In genomic region chr11:117584056-117584830, GRCh38 we compare ENCODE assay signal across 17 cellular contexts.
DNase-seq lines count a peak whose midpoint lies in the region; TF ChIP-seq lines count a peak whose summit lies in the region.
"Had no signal": no experiment of that assay in that cellular context is flagged by ENCODE, and none has a peak within 500 bp of the region (broad histone marks: within the 10 kb centered on the region; RNA-seq: fewer than 3 reads in every experiment).

No MANE protein-coding gene starts in this region.

- peak; percentile 20 for DNase-seq in M059J (ENCODE audit: low read depth)
- DNase-seq in dorsolateral prefrontal cortex: peak in 2 of 10 donors; percentile 16 to 38
- no peak for DNase-seq in neural progenitor cell (ENCODE audit: low spot score)
- no peak for DNase-seq in HuH-7.5 (ENCODE audit: low spot score)
- DNase-seq in NAMALWA (ENCODE audit: low spot score): no peak
- DNase-seq in SJCRH30: no peak
- DNase-seq in NOMO-1 treated with DMSO at 0.1 percent for 48 hours (lab: John Stamatoyannopoulos, UW; ENCODE audit: unreplicated experiment): no peak
- DNase-seq: activated CD4-positive, CD25-positive, alpha-beta regulatory T cell; activated gamma-delta T cell; AML-193; esophagus squamous epithelium; NCI-H1694; NCI-H510A; PC-9 had no signal

- peak overlapping the region; percentile 11 to 94 (median 79); a peak in 21 of 22 replicates for H3K4me2 ChIP-seq in BLaER1 treated with 17β-estradiol and CSF1 and Interleukin-3, amounts not matched to agents 10 nM and 100 nM
- peak overlapping the region; percentile 39 for H3K4me2 ChIP-seq in neural progenitor cell
- H3K4me2 ChIP-seq: PC-9 had no signal

- peaks cover 67% of the 10 kb centered on the region for H3K4me1 Mint-ChIP-seq in neural progenitor cell

- intact Hi-C loops in dorsolateral prefrontal cortex (cut with DNase I): no loop called here

- no peak for TF ChIP-seq CTCF in dorsolateral prefrontal cortex (IDR thresholded peaks at IDR 0.05 in 54 of 56, conservative IDR thresholded peaks at IDR 0.05 in 2 of 56; ENCODE audit: low read depth in 1 of 56, partially characterized antibody in 56 of 56)
- no peak for TF ChIP-seq CTCF in neural progenitor cell (IDR thresholded peaks at IDR 0.05)

- peak overlapping the region; percentile 89 for H3K27ac Mint-ChIP-seq in neural progenitor cell
- H3K27ac Mint-ChIP-seq: dendritic cell treated with granulocyte-macrophage colony-stimulating factor and Interleukin-4, amounts not matched to agents 40 ng/mL and 50 ng/mL, for 4 days had no signal

- H3K9ac ChIP-seq in BLaER1 treated with 17β-estradiol and CSF1 and Interleukin-3, amounts not matched to agents 10 nM and 100 nM: peak overlapping the region in 4 of 11 experiments; percentile 3 to 49 (median 34); a peak in 3 of 22 replicates
- no peak overlapping the region for H3K9ac ChIP-seq in neural progenitor cell
- H3K9ac ChIP-seq: parathyroid adenoma had no signal

- no peaks in the 10 kb centered on the region for H3K36me3 ChIP-seq in BLaER1 treated with 17β-estradiol and CSF1 and Interleukin-3, amounts not matched to agents 10 nM and 100 nM
- H3K36me3 ChIP-seq in neural progenitor cell: no peaks in the 10 kb centered on the region
- H3K36me3 ChIP-seq in SJCRH30: no peaks in the 10 kb centered on the region
- H3K36me3 ChIP-seq: esophagus squamous epithelium had no signal

- no peaks in the 10 kb centered on the region for H3K79me2 ChIP-seq in neural progenitor cell (ENCODE audit: low read depth)
- H3K79me2 ChIP-seq: parathyroid adenoma had no signal

- no peaks in the 10 kb centered on the region for H3K36me3 Mint-ChIP-seq in neural progenitor cell

- H3K4me3 Mint-ChIP-seq in neural progenitor cell: peak overlapping the region; percentile 59
- H3K4me3 Mint-ChIP-seq: dendritic cell treated with granulocyte-macrophage colony-stimulating factor and Interleukin-4, amounts not matched to agents 40 ng/mL and 50 ng/mL, for 4 days had no signal

- no peaks in the 10 kb centered on the region for H3K9me3 Mint-ChIP-seq in neural progenitor cell
- H3K9me3 Mint-ChIP-seq: dendritic cell treated with granulocyte-macrophage colony-stimulating factor and Interleukin-4, amounts not matched to agents 40 ng/mL and 50 ng/mL, for 4 days had no signal

- peaks cover 10% of the 10 kb centered on the region for H3F3A ChIP-seq in neural progenitor cell (ENCODE audit: low read depth)

- peaks cover 0 to 6% (median 0%) of the 10 kb centered on the region in 11 experiments; a peak in 1 of 22 replicates for H4K20me1 ChIP-seq in BLaER1 treated with 17β-estradiol and CSF1 and Interleukin-3, amounts not matched to agents 10 nM and 100 nM
- H4K20me1 ChIP-seq in neural progenitor cell (ENCODE audit: low read depth): no peaks in the 10 kb centered on the region

- H3K27me3 Mint-ChIP-seq in neural progenitor cell (ENCODE audit: insufficient read depth, low read depth): peaks cover 6% of the 10 kb centered on the region

- H3K27ac ChIP-seq in BLaER1 treated with 17β-estradiol and CSF1 and Interleukin-3, amounts not matched to agents 10 nM and 100 nM: peak overlapping the region in 3 of 11 experiments; percentile 42 to 67 (median 49); a peak in 5 of 22 replicates
- peak overlapping the region in 54 of 59 donors; percentile 0 to 83 (median 67) for H3K27ac ChIP-seq in dorsolateral prefrontal cortex
- H3K27ac ChIP-seq in neural progenitor cell: no peak overlapping the region
- H3K27ac ChIP-seq in SJCRH30: no peak overlapping the region
- H3K27ac ChIP-seq: esophagus squamous epithelium, parathyroid adenoma, PC-9 had no signal

- H2AFZ ChIP-seq in neural progenitor cell (replicated peaks): no peak overlapping the region
- H2AFZ ChIP-seq: parathyroid adenoma, PC-9 had no signal

- peaks cover 14 to 46% (median 34%) of the 10 kb centered on the region in 10 experiments for H3K4me1 ChIP-seq in BLaER1 treated with 17β-estradiol and CSF1 and Interleukin-3, amounts not matched to agents 10 nM and 100 nM
- H3K4me1 ChIP-seq in neural progenitor cell (peaks cover 13% of the 10 kb centered on the region), SJCRH30 (no peaks in the 10 kb centered on the region)
- H3K4me1 ChIP-seq: esophagus squamous epithelium, parathyroid adenoma had no signal

- H3K27me3 ChIP-seq in BLaER1 treated with 17β-estradiol and CSF1 and Interleukin-3, amounts not matched to agents 10 nM and 100 nM: no peaks in the 10 kb centered on the region
- H3K27me3 ChIP-seq in dorsolateral prefrontal cortex: peaks cover 0 to 2% (median 0%) of the 10 kb centered on the region in 45 donors
- H3K27me3 ChIP-seq in neural progenitor cell: peaks cover 20% of the 10 kb centered on the region
- no peaks in the 10 kb centered on the region; the same call in 1 of the 2 replicates for H3K27me3 ChIP-seq in SJCRH30

- H3K4me3 ChIP-seq in BLaER1 treated with 17β-estradiol and CSF1 and Interleukin-3, amounts not matched to agents 10 nM and 100 nM: no peak overlapping the region
- H3K4me3 ChIP-seq in dorsolateral prefrontal cortex (no peak overlapping the region), neural progenitor cell (no peak overlapping the region), SJCRH30 (no peak overlapping the region)
- H3K4me3 ChIP-seq: esophagus squamous epithelium, PC-9 had no signal

- H3K9me3 ChIP-seq in BLaER1 treated with 17β-estradiol and CSF1 and Interleukin-3, amounts not matched to agents 10 nM and 100 nM (replicated peaks in 1 of 11): no peaks in the 10 kb centered on the region
- H3K9me3 ChIP-seq in neural progenitor cell (ENCODE audit: low read depth) (no peaks in the 10 kb centered on the region), SJCRH30 (replicated peaks) (no peaks in the 10 kb centered on the region)
- H3K9me3 ChIP-seq: esophagus squamous epithelium had no signal

Comparison
In these comparisons a context has a peak if more than half of its experiments do, and no peak if none do; other contexts are left out.
1. H3K27ac ChIP-seq: peak in dorsolateral prefrontal cortex (54 of 59); none in neural progenitor cell (single experiment) and SJCRH30 (single experiment).